Comparison of ENCODE assay signal across 1 cellular context in the genomic region with DNA sequence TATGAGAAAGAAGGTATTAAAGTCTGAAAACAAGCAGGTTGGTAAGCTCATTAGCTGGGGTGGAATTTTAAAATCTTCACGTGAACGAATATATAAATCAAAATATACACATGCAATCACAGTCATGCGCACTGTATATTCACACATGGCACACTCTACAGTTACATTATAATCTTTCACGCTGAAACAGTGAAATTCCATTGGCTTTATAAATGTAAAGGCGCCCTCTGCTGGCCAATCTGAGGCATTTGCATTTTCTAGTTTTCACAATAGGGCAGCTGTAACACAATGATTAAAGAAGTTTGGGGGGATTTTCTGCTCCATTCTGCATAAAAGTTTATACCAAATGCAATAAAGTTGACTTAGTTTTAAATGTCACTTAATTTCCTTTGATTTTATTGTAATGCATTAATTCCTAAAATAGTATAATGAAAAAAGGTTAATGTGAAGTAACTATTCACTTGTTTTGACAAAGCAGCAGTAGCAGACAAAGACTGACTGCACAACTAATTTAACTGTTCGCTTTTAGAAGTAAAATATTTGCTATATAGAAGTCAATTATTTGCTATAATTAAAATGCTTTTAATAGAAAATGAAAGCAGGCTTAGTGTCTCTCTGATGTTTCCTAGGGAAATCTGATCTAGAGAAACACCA.
TF ChIP-seq lines count a peak whose summit lies in the region.

No MANE protein-coding gene starts in this region.

TF ChIP-seq in endothelial cell of umbilical vein, 7 proteins besides CTCF, POLR2A, EP300 and RAD21:
- TF ChIP-seq EZH2 (IDR thresholded peaks at IDR 0.05; ENCODE audit: borderline replicate concordance, low read depth, low read length, severe bottlenecking): no peak
- no peak for TF ChIP-seq MYC (IDR thresholded peaks at IDR 0.05; ENCODE audit: low read depth, low read length)
- TF ChIP-seq POLR2AphosphoS5 (IDR thresholded peaks at IDR 0.05; ENCODE audit: insufficient read depth, low read depth, low read length): no peak
- no peak for TF ChIP-seq FOS (IDR thresholded peaks at IDR 0.05; ENCODE audit: borderline replicate concordance, insufficient read depth, low read length)
- TF ChIP-seq GATA2 (IDR thresholded peaks at IDR 0.05; ENCODE audit: insufficient read depth, insufficient read length, low read depth, low read length): no peak
- no peak for TF ChIP-seq JUN (IDR thresholded peaks at IDR 0.05; ENCODE audit: borderline replicate concordance, insufficient read depth, insufficient read length, low read depth)
- TF ChIP-seq, protein P1, sequence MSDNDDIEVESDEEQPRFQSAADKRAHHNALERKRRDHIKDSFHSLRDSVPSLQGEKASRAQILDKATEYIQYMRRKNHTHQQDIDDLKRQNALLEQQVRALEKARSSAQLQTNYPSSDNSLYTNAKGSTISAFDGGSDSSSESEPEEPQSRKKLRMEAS (IDR thresholded peaks at IDR 0.05; ENCODE audit: insufficient read depth, insufficient read length): no peak
